ENCODE assay signal across 9 cellular contexts in genomic region chrX:13078739-13079444, GRCh38. TPM values are rescaled to one million over a fixed set of nuclear protein-coding genes. Genes with fewer than 3 reads are reported as not detected.
A peak's percentile ranks its signal among the peaks of the same experiment; 100 is the strongest.
DNase-seq lines count a peak whose midpoint lies in the region; ATAC-seq and TF ChIP-seq lines count a peak whose summit lies in the region.
"Had no signal": no experiment of that assay in that cellular context is flagged by ENCODE, and none has a peak within 500 bp of the region (broad histone marks: within the 10 kb centered on the region; RNA-seq: fewer than 3 reads in every experiment).

No MANE protein-coding gene starts in this region.

- H3K27ac ChIP-seq in DND-41 (ENCODE audit: low read length) (peak overlapping the region; percentile 61), muscle layer of duodenum (ENCODE audit: low read length) (peak overlapping the region; percentile 90)

- H3K4me1 ChIP-seq in DND-41 (ENCODE audit: insufficient read depth, low read length) (peaks cover 77% of the 10 kb centered on the region), muscle layer of duodenum (ENCODE audit: control insufficient read depth in 1 of 2, insufficient read depth in 2 of 2, low read length in 2 of 2) (peaks cover 6 to 12% of the 10 kb centered on the region in 2 donors)

- no peaks in the 10 kb centered on the region for H3K9me3 ChIP-seq in DND-41 (ENCODE audit: insufficient read depth, low read length, severe bottlenecking)
- no peaks in the 10 kb centered on the region for H3K9me3 ChIP-seq in muscle layer of duodenum (ENCODE audit: control insufficient read depth in 1 of 2, low read length in 2 of 2)

- DNase-seq in DND-41 (no peak), NB4 (ENCODE audit: low read depth) (peak; percentile 77), inferior parietal cortex (ENCODE audit: extremely low spot score) (no peak), activated gamma-delta T cell (lab: John Stamatoyannopoulos, UW) (no peak), G401 (ENCODE audit: low spot score) (no peak)
- DNase-seq in central memory CD8-positive, alpha-beta T cell (ENCODE audit: low spot score in 2 of 2): no peak
- DNase-seq in effector CD8-positive, alpha-beta T cell (lab: John Stamatoyannopoulos, UW): no peak

- H3K27me3 Mint-ChIP-seq in central memory CD8-positive, alpha-beta T cell: no peaks in the 10 kb centered on the region

- H4K20me1 ChIP-seq in DND-41 (ENCODE audit: insufficient read depth, low read length): no peaks in the 10 kb centered on the region

- H3K27me3 ChIP-seq in DND-41 (ENCODE audit: insufficient read depth, low read length, poor library complexity): no peaks in the 10 kb centered on the region
- H3K27me3 ChIP-seq in muscle layer of duodenum (ENCODE audit: low read depth, low read length): no peaks in the 10 kb centered on the region

- H3K79me2 ChIP-seq in DND-41 (ENCODE audit: insufficient read depth, low read length): peaks cover 6% of the 10 kb centered on the region; the same call in 1 of the 2 replicates

- no peak for ATAC-seq in DND-41 (ENCODE audit: insufficient read depth, low read depth)
- no peak for ATAC-seq in central memory CD8-positive, alpha-beta T cell (replicated peaks; ENCODE audit: extremely low read depth, poor library complexity, severe bottlenecking)

- H3K9ac ChIP-seq in DND-41 (ENCODE audit: low read depth, low read length): 0 out of 2 replicates have a peak overlapping the region, but pooled peaks have one; percentile 27

- H3K27ac Mint-ChIP-seq in central memory CD8-positive, alpha-beta T cell (ENCODE audit: low read depth): peak overlapping the region; percentile 74

- no peaks in the 10 kb centered on the region for H3K36me3 ChIP-seq in DND-41 (ENCODE audit: insufficient read depth, low read length)
- no peaks in the 10 kb centered on the region for H3K36me3 ChIP-seq in muscle layer of duodenum (ENCODE audit: control insufficient read depth in 1 of 2, insufficient read depth in 2 of 2, low read length in 2 of 2)

- H2AFZ ChIP-seq in DND-41 (ENCODE audit: low read depth, low read length): peak overlapping the region; percentile 25; the same call in 1 of the 2 replicates

- H3K4me3 ChIP-seq in DND-41 (ENCODE audit: low read depth in 1 of 2, low read length in 2 of 2): no peak overlapping the region
- peak overlapping the region; percentile 36 for H3K4me3 ChIP-seq in NB4 (ENCODE audit: low read depth, low read length)
- peak overlapping the region; percentile 24 to 31 for H3K4me3 ChIP-seq in muscle layer of duodenum (ENCODE audit: low read depth in 1 of 2, low read length in 2 of 2)

- H3K36me3 Mint-ChIP-seq in central memory CD8-positive, alpha-beta T cell (ENCODE audit: insufficient read depth): peaks cover 5% of the 10 kb centered on the region

- TF ChIP-seq CTCF in DND-41 (IDR thresholded peaks at IDR 0.05; ENCODE audit: borderline replicate concordance, extremely low read depth, low read length, poor library complexity, severe bottlenecking): no peak
- no peak for TF ChIP-seq CTCF in NB4 (IDR thresholded peaks at IDR 0.05; ENCODE audit: low read depth, low read length)

- no peaks in the 10 kb centered on the region for H3K9me3 Mint-ChIP-seq in central memory CD8-positive, alpha-beta T cell

- peaks cover 63% of the 10 kb centered on the region for H3K4me1 Mint-ChIP-seq in central memory CD8-positive, alpha-beta T cell

- no peak overlapping the region for H3K4me2 ChIP-seq in DND-41 (ENCODE audit: insufficient read depth, low read length)

- no peak for TF ChIP-seq POLR2A in NB4 (IDR thresholded peaks at IDR 0.05; ENCODE audit: extremely low read depth, insufficient read length)

- in situ Hi-C loops in G401 (cut with HindIII; ENCODE audit: low sequenced_read_pairs): no loop called here

- H3K4me3 Mint-ChIP-seq in central memory CD8-positive, alpha-beta T cell: peak overlapping the region; percentile 59

RNA-seq across cellular contexts. Expression of gene FAM9C, which starts 34.5 kb away (rescaled TPM):
- not detected in 2 replicates for total RNA-seq in G401 (2014; rRNA removed; shearing (Covaris generic))
- total RNA-seq: mononuclear cell had no signal

Comparison
In these comparisons a context has a peak if more than half of its experiments do, and no peak if none do; other contexts are left out.
1. H3K4me3 ChIP-seq: peak in NB4 (single experiment) and muscle layer of duodenum (2 of 2); none in DND-41 (0 of 2).